8 cellular contexts compared by ENCODE assay signal in genomic region chr17:41785091-41785875, GRCh38. TPM values are rescaled to one million over a fixed set of nuclear protein-coding genes. Genes with fewer than 3 reads are reported as not detected.
DNase-seq lines count a peak whose midpoint lies in the region; ATAC-seq and TF ChIP-seq lines count a peak whose summit lies in the region.

No MANE protein-coding gene starts in this region.

- 21 to 37% (median 33%) methylated on average over 5 to 14 of the region's 14 CpGs for WGBS in adrenal gland, 4 donors

- H3K27ac Mint-ChIP-seq in IgD-negative memory B cell, result peak overlapping the region in 2 of 3 donors; percentile 31 to 89
- peak overlapping the region; percentile 1 for H3K27ac Mint-ChIP-seq in stimulated activated naive B cell treated with anti-CD40 and anti-IgM and Interleukin-4, amounts not matched to agents 10 μg/mL and 1 μg/mL and 100 μg/mL, for 72 hours

- peak in 2 of 7 donors; percentile 15 to 30 for DNase-seq in adrenal gland
- DNase-seq in iPS-NIHi7 (ENCODE audit: extremely low spot score), result peak; percentile 76
- DNase-seq in stimulated activated naive B cell treated with anti-CD40 and anti-IgM and Interleukin-4, amounts not matched to agents 10 μg/mL and 1 μg/mL and 100 μg/mL, for 72 hours, result no peak
- no peak for DNase-seq in HCEC 1CT

- intact Hi-C loops in adrenal gland (cut with DNase I), result no loop called here

- H3K9me3 Mint-ChIP-seq in IgD-negative memory B cell, result no peaks in the 10 kb centered on the region
- H3K9me3 Mint-ChIP-seq in stimulated activated naive B cell treated with anti-CD40 and anti-IgM and Interleukin-4, amounts not matched to agents 10 μg/mL and 1 μg/mL and 100 μg/mL, for 72 hours, result no peaks in the 10 kb centered on the region

- H3K27me3 ChIP-seq in adrenal gland, result no peaks in the 10 kb centered on the region

- peaks cover 20 to 33% (median 21%) of the 10 kb centered on the region in 3 donors for H3K4me1 Mint-ChIP-seq in IgD-negative memory B cell
- peaks cover 39 to 59% of the 10 kb centered on the region in 2 donors for H3K4me1 Mint-ChIP-seq in stimulated activated naive B cell treated with anti-CD40 and anti-IgM and Interleukin-4, amounts not matched to agents 10 μg/mL and 1 μg/mL and 100 μg/mL, for 72 hours

- peak in 1 of 2 donors; percentile 0 for ATAC-seq in stimulated activated naive B cell treated with anti-CD40 and anti-IgM and Interleukin-4, amounts not matched to agents 10 μg/mL and 1 μg/mL and 100 μg/mL, for 72 hours (replicated peaks)
- ATAC-seq in GM18867 (IDR thresholded peaks at IDR 0.05; ENCODE audit: unreplicated experiment) (no peak), HG02970 (IDR thresholded peaks at IDR 0.05; ENCODE audit: low FRiP score, unreplicated experiment) (no peak), GM21723 (IDR thresholded peaks at IDR 0.05; ENCODE audit: unreplicated experiment) (no peak)

- H3K27ac ChIP-seq in adrenal gland, result peak overlapping the region in 4 of 5 donors; percentile 9 to 79 (median 58)

- no peaks in the 10 kb centered on the region for H3K36me3 ChIP-seq in adrenal gland (replicated peaks in 1 of 2)

- TF ChIP-seq CTCF in adrenal gland (IDR thresholded peaks at IDR 0.05), result no peak

- H3K9me3 ChIP-seq in adrenal gland (replicated peaks in 1 of 3), result no peaks in the 10 kb centered on the region

- peaks cover 0 to 36% of the 10 kb centered on the region in 2 donors for H3K4me1 ChIP-seq in adrenal gland (replicated peaks in 1 of 2)

- H3K27me3 Mint-ChIP-seq in IgD-negative memory B cell, result peaks cover 3% of the 10 kb centered on the region
- H3K27me3 Mint-ChIP-seq in stimulated activated naive B cell treated with anti-CD40 and anti-IgM and Interleukin-4, amounts not matched to agents 10 μg/mL and 1 μg/mL and 100 μg/mL, for 72 hours, result no peaks in the 10 kb centered on the region

- TF ChIP-seq POLR2A in adrenal gland (IDR thresholded peaks at IDR 0.05), result no peak

- H3K36me3 Mint-ChIP-seq in IgD-negative memory B cell, result peaks cover 3% of the 10 kb centered on the region
- no peaks in the 10 kb centered on the region for H3K36me3 Mint-ChIP-seq in stimulated activated naive B cell treated with anti-CD40 and anti-IgM and Interleukin-4, amounts not matched to agents 10 μg/mL and 1 μg/mL and 100 μg/mL, for 72 hours

- H3K4me3 Mint-ChIP-seq in IgD-negative memory B cell, result peak overlapping the region; percentile 82 to 98 (median 92)
- peak overlapping the region; percentile 77 to 80 for H3K4me3 Mint-ChIP-seq in stimulated activated naive B cell treated with anti-CD40 and anti-IgM and Interleukin-4, amounts not matched to agents 10 μg/mL and 1 μg/mL and 100 μg/mL, for 72 hours

- H3K4me3 ChIP-seq in adrenal gland, result peak overlapping the region in 3 of 4 donors; percentile 28 to 65 (median 65)

RNA-seq across cellular contexts. Expression of gene JUP, which starts 1.2 kb away (rescaled TPM):
- polyA plus RNA-seq in IgD-negative memory B cell (72.0 TPM), adrenal gland (10 to 100 TPM in 2 of 3 donors, 1 to 10 TPM in 1; 4.9 to 27.8 (median 21.1) TPM)
- total RNA-seq in adrenal gland, result 10 to 100 TPM; 26.0 to 81.3 (median 39.3) TPM

RNA-seq across cellular contexts. Expression of gene P3H4, which starts 26.5 kb away (rescaled TPM):
- 1.5 TPM for polyA plus RNA-seq in IgD-negative memory B cell
- total RNA-seq in adrenal gland, result 10 to 100 TPM; 22.7 to 67.2 (median 33.9) TPM
- polyA plus RNA-seq in adrenal gland, result 10 to 100 TPM; 12.8 to 19.1 (median 14.1) TPM

RNA-seq across cellular contexts. Expression of gene FKBP10, which starts 27.5 kb away (rescaled TPM):
- not detected for polyA plus RNA-seq in IgD-negative memory B cell
- total RNA-seq in adrenal gland, result 100 to 1,000 TPM in 3 of 8 donors, 10 to 100 TPM in 5; 62.3 to 131 (median 85.1) TPM
- 100 to 1,000 TPM in 2 of 3 donors, 10 to 100 TPM in 1; 28.4 to 244 (median 157) TPM for polyA plus RNA-seq in adrenal gland

RNA-seq across cellular contexts. Expression of gene NT5C3B, which starts 50.7 kb away (rescaled TPM):
- polyA plus RNA-seq in IgD-negative memory B cell (50.1 TPM), adrenal gland (100 to 1,000 TPM in 1 of 3 donors, 10 to 100 TPM in 2; 51.4 to 121 (median 98.8) TPM)
- 10 to 100 TPM; 36.2 to 62.9 (median 47.0) TPM for total RNA-seq in adrenal gland

RNA-seq across cellular contexts. Expression of gene HAP1, which starts 50.8 kb away (rescaled TPM):
- polyA plus RNA-seq in IgD-negative memory B cell, result not detected
- 1 to 10 TPM in 3 of 8 donors, under 1 TPM in 4, not detected in 1; 0.31 to 2.8 (median 0.65) TPM for total RNA-seq in adrenal gland
- 1 to 10 TPM in 1 of 3 donors, under 1 TPM in 2; 0.26 to 2.8 (median 0.91) TPM for polyA plus RNA-seq in adrenal gland

Comparison
In these comparisons a context has a peak if more than half of its experiments do, and no peak if none do; other contexts are left out.
1. RNA of gene FKBP10, which starts 27.5 kb away (polyA plus RNA-seq): 28.4 to 244 TPM in adrenal gland; not detected in IgD-negative memory B cell (single experiment); every median in the first group is over 10 times any median in the second.